10 cellular contexts compared by ENCODE assay signal in the genomic region with DNA sequence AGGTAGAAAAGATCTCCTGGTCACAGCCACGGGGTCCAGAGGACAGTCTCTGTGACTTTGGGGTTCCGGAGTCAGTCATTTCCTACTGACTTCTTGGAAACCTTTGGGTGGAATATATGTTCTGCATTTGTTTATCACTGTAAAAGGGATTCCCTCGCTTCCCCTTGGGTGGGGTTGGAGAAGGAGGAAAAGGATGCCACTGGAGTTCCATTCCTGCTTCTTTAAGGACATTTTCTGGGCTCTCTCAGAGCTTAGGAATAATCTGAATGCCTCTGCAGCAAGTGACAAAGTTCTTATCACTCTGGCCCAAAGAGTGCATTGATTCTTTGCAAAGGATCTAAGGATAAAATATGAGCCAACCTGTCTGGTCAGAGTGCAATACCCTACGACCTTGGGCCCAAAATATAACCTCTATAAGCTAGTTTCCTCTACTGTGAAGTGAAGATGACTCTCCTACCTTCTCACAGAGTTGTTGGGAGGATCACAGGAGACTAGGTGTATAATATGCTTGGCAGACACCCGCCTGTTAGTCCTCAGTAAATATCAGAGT. TPM values are rescaled to one million over a fixed set of nuclear protein-coding genes. Genes with fewer than 3 reads are reported as not detected.
A peak's percentile ranks its signal among the peaks of the same experiment; 100 is the strongest.
DNase-seq lines count a peak whose midpoint lies in the region; ATAC-seq and TF ChIP-seq lines count a peak whose summit lies in the region.
"Had no signal": no experiment of that assay in that cellular context is flagged by ENCODE, and none has a peak within 500 bp of the region (broad histone marks: within the 10 kb centered on the region; RNA-seq: fewer than 3 reads in every experiment).

No MANE protein-coding gene starts in this region.

- no peak for DNase-seq in stimulated activated naive CD8-positive, alpha-beta T cell treated with anti-CD3 and anti-CD28 coated beads, Interleukin-15, Interleukin-2, amounts not matched to agents 100 U/mL and 50 U/mL, for 24 hours
- DNase-seq in mammary epithelial cell (no peak), NCI-H345 (lab: John Stamatoyannopoulos, UW) (no peak), NCI-H146 treated with DMSO at 0.1 percent for 48 hours (lab: John Stamatoyannopoulos, UW; ENCODE audit: unreplicated experiment) (no peak), NCI-H2196 (lab: John Stamatoyannopoulos, UW; ENCODE audit: unreplicated experiment) (no peak), WERI-Rb-1 (no peak)
- DNase-seq in natural killer cell treated with Interleukin-12 subunit alpha and Interleukin-12 subunit beta and Interleukin-15 and Interleukin-18, amount 100 ng/mL, for 72 hours (ENCODE audit: low spot score): no peak
- DNase-seq: HCEC 1CT, NCI-H2227 treated with DMSO at 0.1 percent for 48 hours had no signal

- H3K9me3 Mint-ChIP-seq in stimulated activated naive CD8-positive, alpha-beta T cell treated with anti-CD3 and anti-CD28 coated beads, Interleukin-15, Interleukin-2, amounts not matched to agents 100 ng/mL and 50 ng/mL, for 24 hours: no peaks in the 10 kb centered on the region
- no peaks in the 10 kb centered on the region for H3K9me3 Mint-ChIP-seq in natural killer cell treated with Interleukin-12 subunit alpha and Interleukin-12 subunit beta and Interleukin-15 and Interleukin-18, amount 100 ng/mL, for 72 hours

- H2AFZ ChIP-seq in mammary epithelial cell (ENCODE audit: low read depth, low read length): peak overlapping the region; percentile 41

- H3K27me3 Mint-ChIP-seq in stimulated activated naive CD8-positive, alpha-beta T cell treated with anti-CD3 and anti-CD28 coated beads, Interleukin-15, Interleukin-2, amounts not matched to agents 100 ng/mL and 50 ng/mL, for 24 hours: no peaks in the 10 kb centered on the region
- H3K27me3 Mint-ChIP-seq in natural killer cell treated with Interleukin-12 subunit alpha and Interleukin-12 subunit beta and Interleukin-15 and Interleukin-18, amount 100 ng/mL, for 72 hours: no peaks in the 10 kb centered on the region

- H3K27ac ChIP-seq in mammary epithelial cell (ENCODE audit: insufficient read depth, low read depth, low read length) (peak overlapping the region; percentile 91), WERI-Rb-1 (no peak overlapping the region)

- TF ChIP-seq CTCF in mammary epithelial cell (conservative IDR thresholded peaks at IDR 0.05 in 1 of 2, IDR thresholded peaks at IDR 0.05 in 1 of 2; ENCODE audit: extremely low read depth in 1 of 2, insufficient read depth in 1 of 2, low read depth in 1 of 2, low read length in 2 of 2) (no peak), WERI-Rb-1 (IDR thresholded peaks at IDR 0.05; ENCODE audit: low read depth, low read length) (no peak)

- peak overlapping the region; percentile 72 for H3K4me3 Mint-ChIP-seq in stimulated activated naive CD8-positive, alpha-beta T cell treated with anti-CD3 and anti-CD28 coated beads, Interleukin-15, Interleukin-2, amounts not matched to agents 100 ng/mL and 50 ng/mL, for 24 hours
- H3K4me3 Mint-ChIP-seq in natural killer cell treated with Interleukin-12 subunit alpha and Interleukin-12 subunit beta and Interleukin-15 and Interleukin-18, amount 100 ng/mL, for 72 hours: peak overlapping the region; percentile 75

- peaks cover 46% of the 10 kb centered on the region for H3K4me1 ChIP-seq in mammary epithelial cell (ENCODE audit: insufficient read depth, low read length)

- peak overlapping the region; percentile 95 for H3K27ac Mint-ChIP-seq in stimulated activated naive CD8-positive, alpha-beta T cell treated with anti-CD3 and anti-CD28 coated beads, Interleukin-15, Interleukin-2, amounts not matched to agents 100 ng/mL and 50 ng/mL, for 24 hours
- peak overlapping the region; percentile 83 to 93 for H3K27ac Mint-ChIP-seq in natural killer cell treated with Interleukin-12 subunit alpha and Interleukin-12 subunit beta and Interleukin-15 and Interleukin-18, amount 100 ng/mL, for 72 hours

- intact Hi-C loops in mammary epithelial cell (cut with micrococcal nuclease): loop anchor here (1.0 kb wide), 1 partner anchor 15 kb away; no protein-coding TSS in a partner anchor

- dilution Hi-C loops in mammary epithelial cell (cut with HindIII; ENCODE audit: low sequenced_read_pairs): no loop called here

- peak overlapping the region; percentile 92 for H3K4me2 ChIP-seq in mammary epithelial cell (ENCODE audit: insufficient read depth, low read depth, low read length)

- peak overlapping the region in 1 of 3 experiments; percentile 14 for H3K4me3 ChIP-seq in mammary epithelial cell (replicated peaks in 1 of 3; ENCODE audit: insufficient read depth in 1 of 3, low read depth in 2 of 3, low read length in 3 of 3)
- H3K4me3 ChIP-seq in WERI-Rb-1 (ENCODE audit: low read depth, low read length): no peak overlapping the region

- no peak overlapping the region for H3K9ac ChIP-seq in mammary epithelial cell (ENCODE audit: insufficient read depth, low read length)

- ATAC-seq in stimulated activated naive CD8-positive, alpha-beta T cell treated with anti-CD3 and anti-CD28 coated beads, Interleukin-15, Interleukin-2, amounts not matched to agents 100 U/mL and 50 U/mL, for 24 hours: no peak
- ATAC-seq in natural killer cell treated with Interleukin-12 subunit alpha and Interleukin-12 subunit beta and Interleukin-15 and Interleukin-18, amount 100 ng/mL, for 72 hours: peak; percentile 21 to 24

- no peaks in the 10 kb centered on the region for H3K9me3 ChIP-seq in mammary epithelial cell (replicated peaks; ENCODE audit: insufficient read depth, low read length)
- no peaks in the 10 kb centered on the region for H3K9me3 ChIP-seq in WERI-Rb-1 (ENCODE audit: severe bottlenecking)

- peaks cover 93% of the 10 kb centered on the region for H3K79me2 ChIP-seq in mammary epithelial cell (ENCODE audit: insufficient read depth, low read length)

- TSS peak; percentile 85 for BruUV-seq in mammary epithelial cell (replicated peaks; lab: Mats Ljungman, UMichigan)

- H3K36me3 ChIP-seq in mammary epithelial cell (ENCODE audit: insufficient read depth, low read length): no peaks in the 10 kb centered on the region
- H3K36me3 ChIP-seq in WERI-Rb-1: no peaks in the 10 kb centered on the region

- H3K4me1 Mint-ChIP-seq in stimulated activated naive CD8-positive, alpha-beta T cell treated with anti-CD3 and anti-CD28 coated beads, Interleukin-15, Interleukin-2, amounts not matched to agents 100 ng/mL and 50 ng/mL, for 24 hours (ENCODE audit: low read depth): peaks cover 99% of the 10 kb centered on the region
- peaks cover 82 to 96% of the 10 kb centered on the region in 2 donors for H3K4me1 Mint-ChIP-seq in natural killer cell treated with Interleukin-12 subunit alpha and Interleukin-12 subunit beta and Interleukin-15 and Interleukin-18, amount 100 ng/mL, for 72 hours (ENCODE audit: low read depth in 2 of 2)

- H3K36me3 Mint-ChIP-seq in stimulated activated naive CD8-positive, alpha-beta T cell treated with anti-CD3 and anti-CD28 coated beads, Interleukin-15, Interleukin-2, amounts not matched to agents 100 ng/mL and 50 ng/mL, for 24 hours (ENCODE audit: low read depth): peaks cover 39% of the 10 kb centered on the region
- H3K36me3 Mint-ChIP-seq in natural killer cell treated with Interleukin-12 subunit alpha and Interleukin-12 subunit beta and Interleukin-15 and Interleukin-18, amount 100 ng/mL, for 72 hours: peaks cover 12% of the 10 kb centered on the region

- CTCF ChIA-PET in mammary epithelial cell (lab: Charles Lee; ENCODE audit: low non-redundant PET): interaction anchor here (0.6 kb wide), 2 partner anchors 15 to 206 kb away, joined by 3 to 5 read pairs; no protein-coding TSS in a partner anchor

- in situ Hi-C loops in mammary epithelial cell (cut with MboI; ENCODE audit: low sequenced_read_pairs in 2 of 2): no loop called here

- no peaks in the 10 kb centered on the region for H4K20me1 ChIP-seq in mammary epithelial cell (ENCODE audit: insufficient read depth, low read length)

- H3K27me3 ChIP-seq in mammary epithelial cell (ENCODE audit: insufficient read depth, low read length) (no peaks in the 10 kb centered on the region), WERI-Rb-1 (ENCODE audit: insufficient read depth, low read depth, severe bottlenecking) (no peaks in the 10 kb centered on the region)

- 93% methylated on average over 5 of the region's 5 CpGs for WGBS in mammary epithelial cell (ENCODE audit: low coverage, missing lambda C conversion rate)

RNA-seq across cellular contexts. Expression of a gene that starts 17.2 kb away (rescaled TPM):
- 10 to 100 TPM; 17.5 to 43.7 TPM for total RNA-seq in mammary epithelial cell
- polyA plus RNA-seq in mammary epithelial cell: 30.8 TPM
- 44.5 TPM for polyA minus RNA-seq in mammary epithelial cell
- 100 to 1,000 TPM in 1 of 2 donors, 10 to 100 TPM in 1; 42.9 to 102 TPM for total RNA-seq in natural killer cell treated with Interleukin-12 subunit alpha and Interleukin-12 subunit beta and Interleukin-15 and Interleukin-18, amount 100 ng/mL, for 72 hours
